In the genomic region with DNA sequence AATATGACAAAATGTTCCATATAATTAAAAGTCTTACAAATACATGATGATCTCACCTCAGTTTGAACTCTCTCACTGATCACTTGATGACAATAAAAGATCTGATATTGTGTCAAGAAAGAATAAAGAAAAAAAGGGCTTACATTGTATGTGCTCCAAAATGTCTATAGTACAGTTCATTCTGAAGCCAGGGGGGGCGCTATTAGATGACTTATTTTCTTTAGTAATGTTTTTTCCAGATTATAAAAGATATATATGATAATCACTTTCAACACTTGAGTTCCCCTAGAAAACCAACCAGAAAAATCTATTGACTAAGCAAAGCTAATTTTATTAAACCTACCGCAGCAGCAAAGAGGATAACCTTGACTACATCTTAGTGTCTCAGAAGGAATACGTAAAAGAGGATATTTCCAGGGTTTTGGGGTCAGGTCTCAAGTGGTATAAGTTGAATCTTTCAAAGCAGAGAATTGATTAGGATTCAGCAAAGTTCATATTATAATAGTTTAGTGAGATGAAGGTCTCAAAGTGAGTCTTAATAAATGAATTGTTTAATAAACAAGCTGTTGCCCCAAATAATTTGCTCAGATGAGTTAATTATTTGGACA, we compare ENCODE assay signal across 13 cellular contexts. TPM values are rescaled to one million over a fixed set of nuclear protein-coding genes. Genes with fewer than 3 reads are reported as not detected.
DNase-seq lines count a peak whose midpoint lies in the region; ATAC-seq and TF ChIP-seq lines count a peak whose summit lies in the region.
"Had no signal": no experiment of that assay in that cellular context is flagged by ENCODE, and none has a peak within 500 bp of the region (broad histone marks: within the 10 kb centered on the region; RNA-seq: fewer than 3 reads in every experiment).

No MANE protein-coding gene starts in this region.

- no peak overlapping the region for H2AFZ ChIP-seq in fibroblast of lung (ENCODE audit: low read length)

- H3K9ac ChIP-seq in fibroblast of lung (ENCODE audit: insufficient read depth, low read length) = no peak overlapping the region

- peak; percentile 6 for DNase-seq in activated naive CD4-positive, alpha-beta T cell treated with anti-CD3 and anti-CD28 coated beads for 36 hours
- DNase-seq in activated naive CD4-positive, alpha-beta T cell treated with anti-CD3 and anti-CD28 coated beads, Interleukin-2, amount 10 ng/mL, durations not matched to agents 7 days and 5 days = no peak
- no peak for DNase-seq in Panc1 (ENCODE audit: low read depth, low spot score)
- DNase-seq in fibroblast of lung (ENCODE audit: low read depth in 2 of 2) = peak in 1 of 2 donors; percentile 26
- peak; percentile 76 for DNase-seq in superior temporal gyrus (ENCODE audit: extremely low spot score)
- no peak for DNase-seq in NCI-H2171 (lab: John Stamatoyannopoulos, UW)
- DNase-seq: activated B cell treated with CpG ODN at 0.5 μM for 24 hours; activated effector memory CD4-positive, alpha-beta T cell treated with anti-CD3 and anti-CD28 coated beads, Interleukin-2, amount 50 U/mL, for 16 hours; NCI-H1105; stimulated activated CD4-positive, alpha-beta T cell treated with anti-CD3 and anti-CD28 coated beads, Interleukin-12 subunit alpha, Interleukin-12 subunit beta, amount 100 ng/mL, for 4 hours had no signal

- peaks cover 4% of the 10 kb centered on the region for H3K9me3 Mint-ChIP-seq in activated naive CD4-positive, alpha-beta T cell treated with anti-CD3 and anti-CD28 coated beads for 36 hours
- peaks cover 6% of the 10 kb centered on the region for H3K9me3 Mint-ChIP-seq in activated naive CD4-positive, alpha-beta T cell treated with anti-CD3 and anti-CD28 coated beads, Interleukin-2, amount 10 ng/mL, durations not matched to agents 7 days and 5 days

- intact Hi-C loops in activated naive CD4-positive, alpha-beta T cell treated with anti-CD3 and anti-CD28 coated beads for 36 hours (cut with micrococcal nuclease) = no loop called here
- intact Hi-C loops in Panc1 (cut with micrococcal nuclease; ENCODE audit: unreplicated experiment) = no loop called here

- no peaks in the 10 kb centered on the region for H3K9me3 ChIP-seq in Panc1 (ENCODE audit: control insufficient read depth, insufficient read depth, low read depth, low read length)
- no peaks in the 10 kb centered on the region for H3K9me3 ChIP-seq in fibroblast of lung (ENCODE audit: control insufficient read depth, insufficient read depth, low read depth, low read length)

- H4K20me1 ChIP-seq in fibroblast of lung (ENCODE audit: control insufficient read depth, extremely low read depth, insufficient read depth, low read length) = no peaks in the 10 kb centered on the region

- H3K27ac ChIP-seq in Panc1 (ENCODE audit: low read length) = no peak overlapping the region
- no peak overlapping the region for H3K27ac ChIP-seq in fibroblast of lung (ENCODE audit: insufficient read depth, low read length)

- POLR2A ChIA-PET in Panc1 (lab: Charles Lee) = no interaction called here

- ATAC-seq in Panc1 (no peak), GM18861 (IDR thresholded peaks at IDR 0.05; ENCODE audit: unreplicated experiment) (no peak)
- ATAC-seq in activated CD4-positive, CD25-positive, alpha-beta regulatory T cell treated with anti-CD3 and anti-CD28 coated beads, Interleukin-2, amount 50 U/mL, for 24 hours = no peak

- no TSS peak for BruUV-seq in Panc1 (replicated peaks; lab: Mats Ljungman, UMichigan)

- TF ChIP-seq CTCF in Panc1 (IDR thresholded peaks at IDR 0.05) (peak; percentile 32; the same call in 1 of the 2 replicates), fibroblast of lung (conservative IDR thresholded peaks at IDR 0.05 in 1 of 2, IDR thresholded peaks at IDR 0.05 in 1 of 2; ENCODE audit: low read depth in 1 of 2, low read length in 2 of 2) (peak; percentile 19 to 33)

- no peaks in the 10 kb centered on the region for H3K27me3 Mint-ChIP-seq in activated naive CD4-positive, alpha-beta T cell treated with anti-CD3 and anti-CD28 coated beads for 36 hours (ENCODE audit: low read depth)
- no peaks in the 10 kb centered on the region for H3K27me3 Mint-ChIP-seq in activated naive CD4-positive, alpha-beta T cell treated with anti-CD3 and anti-CD28 coated beads, Interleukin-2, amount 10 ng/mL, durations not matched to agents 7 days and 5 days
- H3K27me3 Mint-ChIP-seq: activated B cell treated with CpG ODN at 0.5 μM for 24 hours had no signal

- H3K4me2 ChIP-seq in fibroblast of lung (ENCODE audit: extremely low read depth, insufficient read depth, low read length) = no peak overlapping the region

- H3K4me3 ChIP-seq in Panc1 (ENCODE audit: low read depth in 2 of 2, low read length in 2 of 2) = no peak overlapping the region
- no peak overlapping the region for H3K4me3 ChIP-seq in fibroblast of lung (replicated peaks in 1 of 4; ENCODE audit: control extremely low read depth in 1 of 4, insufficient read depth in 1 of 4, low read depth in 3 of 4, low read length in 4 of 4)

- no peak overlapping the region for H3K4me3 Mint-ChIP-seq in activated naive CD4-positive, alpha-beta T cell treated with anti-CD3 and anti-CD28 coated beads for 36 hours
- H3K4me3 Mint-ChIP-seq in activated naive CD4-positive, alpha-beta T cell treated with anti-CD3 and anti-CD28 coated beads, Interleukin-2, amount 10 ng/mL, durations not matched to agents 7 days and 5 days = no peak overlapping the region
- H3K4me3 Mint-ChIP-seq: activated B cell treated with CpG ODN at 0.5 μM for 24 hours had no signal

- no peak overlapping the region for H3K27ac Mint-ChIP-seq in activated naive CD4-positive, alpha-beta T cell treated with anti-CD3 and anti-CD28 coated beads for 36 hours
- no peak overlapping the region for H3K27ac Mint-ChIP-seq in activated naive CD4-positive, alpha-beta T cell treated with anti-CD3 and anti-CD28 coated beads, Interleukin-2, amount 10 ng/mL, durations not matched to agents 7 days and 5 days
- H3K27ac Mint-ChIP-seq: activated B cell treated with CpG ODN at 0.5 μM for 24 hours had no signal

- H3K4me1 ChIP-seq in Panc1 (ENCODE audit: control insufficient read depth, insufficient read depth, low read length) (no peaks in the 10 kb centered on the region), fibroblast of lung (ENCODE audit: control insufficient read depth, extremely low read depth, insufficient read depth, low read length) (no peaks in the 10 kb centered on the region)

- H3K36me3 ChIP-seq in Panc1 (ENCODE audit: control insufficient read depth, insufficient read depth, low read length) = no peaks in the 10 kb centered on the region
- H3K36me3 ChIP-seq in fibroblast of lung (ENCODE audit: control insufficient read depth, insufficient read depth, low read length) = no peaks in the 10 kb centered on the region

- CTCF ChIA-PET in activated naive CD4-positive, alpha-beta T cell treated with anti-CD3 and anti-CD28 coated beads for 36 hours (lab: Charles Lee) = interaction anchor here (1.3 kb wide), 1 partner anchor 10 kb away, joined by 4 read pairs; no protein-coding TSS in a partner anchor
- CTCF ChIA-PET in activated naive CD4-positive, alpha-beta T cell treated with anti-CD3 and anti-CD28 coated beads, Interleukin-2, amount 10 ng/mL, durations not matched to agents 7 days and 5 days (lab: Charles Lee) = no interaction called here
- CTCF ChIA-PET in Panc1 (lab: Charles Lee) = no interaction called here

- H3K4me1 Mint-ChIP-seq in activated naive CD4-positive, alpha-beta T cell treated with anti-CD3 and anti-CD28 coated beads for 36 hours (ENCODE audit: low read depth) = no peaks in the 10 kb centered on the region
- no peaks in the 10 kb centered on the region for H3K4me1 Mint-ChIP-seq in activated naive CD4-positive, alpha-beta T cell treated with anti-CD3 and anti-CD28 coated beads, Interleukin-2, amount 10 ng/mL, durations not matched to agents 7 days and 5 days
- H3K4me1 Mint-ChIP-seq: activated B cell treated with CpG ODN at 0.5 μM for 24 hours had no signal

- H3K79me2 ChIP-seq in fibroblast of lung (ENCODE audit: control insufficient read depth, insufficient read depth, low read length) = no peaks in the 10 kb centered on the region

- in situ Hi-C loops in Panc1 (cut with HindIII; ENCODE audit: low pct_unique_long_range_greater_than_20kb, low sequenced_read_pairs) = no loop called here

- no peaks in the 10 kb centered on the region for H3K36me3 Mint-ChIP-seq in activated naive CD4-positive, alpha-beta T cell treated with anti-CD3 and anti-CD28 coated beads for 36 hours (ENCODE audit: low read depth)
- H3K36me3 Mint-ChIP-seq in activated naive CD4-positive, alpha-beta T cell treated with anti-CD3 and anti-CD28 coated beads, Interleukin-2, amount 10 ng/mL, durations not matched to agents 7 days and 5 days = no peaks in the 10 kb centered on the region

- H3K27me3 ChIP-seq in Panc1 (ENCODE audit: control insufficient read depth, insufficient read depth, low read length) (no peaks in the 10 kb centered on the region; the same call in 1 of the 2 replicates), fibroblast of lung (ENCODE audit: control insufficient read depth, insufficient read depth, low read length) (no peaks in the 10 kb centered on the region)

RNA-seq across cellular contexts. Expression of a gene that starts 55.8 kb away (rescaled TPM):
- not detected for total RNA-seq in activated naive CD4-positive, alpha-beta T cell treated with anti-CD3 and anti-CD28 coated beads for 36 hours
- total RNA-seq in Panc1 (2021; ENCODE audit: unreplicated experiment) (0.13 TPM), fibroblast of lung (13.9 and 30.2 TPM in 2 replicates)
- polyA plus RNA-seq in Panc1 (2012; ENCODE audit: insufficient read length) = 0.18 TPM
- polyA plus RNA-seq in fibroblast of lung = 54.0 and 115 TPM in 2 replicates
- polyA plus RNA-seq in fibroblast of lung (2012) = 34.5 and 83.6 TPM in 2 replicates
- 1.4 and 11.0 TPM in 2 replicates for polyA minus RNA-seq in fibroblast of lung (ENCODE audit: low replicate concordance)
- total RNA-seq: activated B cell treated with CpG ODN at 0.5 μM for 24 hours, dermis microvascular lymphatic vessel endothelial cell had no signal

Comparison
In these comparisons a context has a peak if more than half of its experiments do, and no peak if none do; other contexts are left out.
1. DNase-seq: peak in activated naive CD4-positive, alpha-beta T cell treated with anti-CD3 and anti-CD28 coated beads for 36 hours (single experiment) and superior temporal gyrus (single experiment); none in activated naive CD4-positive, alpha-beta T cell treated with anti-CD3 and anti-CD28 coated beads, Interleukin-2, amount 10 ng/mL, durations not matched to agents 7 days and 5 days (single experiment), Panc1 (single experiment) and NCI-H2171 (single experiment).
2. RNA of a gene that starts 55.8 kb away (total RNA-seq): 13.9 to 30.2 TPM in fibroblast of lung; 0.13 TPM in Panc1 (single experiment) and not detected in activated naive CD4-positive, alpha-beta T cell treated with anti-CD3 and anti-CD28 coated beads for 36 hours; every median in the first group is over 10 times any median in the second.